17 cellular contexts compared by ENCODE assay signal in the genomic region with DNA sequence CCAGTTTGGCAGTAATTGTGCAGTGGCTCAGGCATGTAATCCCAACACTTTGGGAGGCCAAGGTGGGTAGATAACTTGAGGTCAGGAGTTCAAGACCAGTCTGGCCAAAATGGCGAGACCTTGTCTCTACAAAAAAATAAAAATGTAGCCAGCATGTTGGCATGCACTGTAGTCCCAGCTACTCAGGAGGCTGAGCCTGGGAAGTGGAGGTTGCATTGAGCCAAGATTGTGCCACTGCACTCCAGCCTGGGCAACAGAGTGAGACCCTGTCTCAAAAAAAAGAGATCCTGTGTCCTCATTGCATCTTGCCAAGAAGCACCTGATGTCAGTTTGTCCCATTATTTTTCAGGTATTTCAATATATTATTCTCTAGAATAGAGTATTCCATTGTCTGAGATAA.
A peak's percentile ranks its signal among the peaks of the same experiment; 100 is the strongest.
DNase-seq lines count a peak whose midpoint lies in the region; ATAC-seq and TF ChIP-seq lines count a peak whose summit lies in the region.
"Had no signal": no experiment of that assay in that cellular context is flagged by ENCODE, and none has a peak within 500 bp of the region (broad histone marks: within the 10 kb centered on the region; RNA-seq: fewer than 3 reads in every experiment).

No MANE protein-coding gene starts in this region.

- H3K36me3 Mint-ChIP-seq in activated CD8-positive, alpha-beta T cell treated with anti-CD3 and anti-CD28 coated beads, Interleukin-2, amount 10 ng/mL, durations not matched to agents 7 days and 5 days (ENCODE audit: low read depth): peaks cover 60% of the 10 kb centered on the region
- peaks cover 26% of the 10 kb centered on the region for H3K36me3 Mint-ChIP-seq in activated CD8-positive, alpha-beta T cell treated with anti-CD3 and anti-CD28 coated beads for 36 hours (ENCODE audit: low read depth)

- H3K79me2 ChIP-seq in PC-9 (ENCODE audit: low read depth): no peaks in the 10 kb centered on the region; the same call in 1 of the 2 replicates

- H3K9me3 Mint-ChIP-seq in activated CD8-positive, alpha-beta T cell treated with anti-CD3 and anti-CD28 coated beads, Interleukin-2, amount 10 ng/mL, durations not matched to agents 7 days and 5 days (ENCODE audit: insufficient read depth): peaks cover 7% of the 10 kb centered on the region
- no peaks in the 10 kb centered on the region for H3K9me3 Mint-ChIP-seq in activated CD8-positive, alpha-beta T cell treated with anti-CD3 and anti-CD28 coated beads for 36 hours
- H3K9me3 Mint-ChIP-seq: activated naive CD8-positive, alpha-beta T cell treated with anti-CD3 and anti-CD28 coated beads, Interleukin-2, amount 10 ng/mL, durations not matched to agents 7 days and 5 days; activated T-cell treated with anti-CD3 and anti-CD28 coated beads, Interleukin-2, amount 50 U/mL, for 24 hours; brain had no signal

- H3K4me3 Mint-ChIP-seq in activated CD8-positive, alpha-beta T cell treated with anti-CD3 and anti-CD28 coated beads, Interleukin-2, amount 10 ng/mL, durations not matched to agents 7 days and 5 days: no peak overlapping the region
- no peak overlapping the region for H3K4me3 Mint-ChIP-seq in activated CD8-positive, alpha-beta T cell treated with anti-CD3 and anti-CD28 coated beads for 36 hours
- H3K4me3 Mint-ChIP-seq: activated naive CD8-positive, alpha-beta T cell treated with anti-CD3 and anti-CD28 coated beads, Interleukin-2, amount 10 ng/mL, durations not matched to agents 7 days and 5 days; activated T-cell treated with anti-CD3 and anti-CD28 coated beads, Interleukin-2, amount 50 U/mL, for 24 hours; brain had no signal

- H3K27ac ChIP-seq in PC-9 (peak overlapping the region; percentile 36; the same call in 1 of the 2 replicates), brain microvascular endothelial cell (peak overlapping the region; percentile 49), substantia nigra (ENCODE audit: low read depth, low read length, poor library complexity, severe bottlenecking) (peak overlapping the region; percentile 21)
- H3K27ac ChIP-seq: HL-60 had no signal

- in situ Hi-C loops in brain microvascular endothelial cell (cut with HindIII; ENCODE audit: low pct_ligation_motif_present, low sequenced_read_pairs): no loop called here

- DNase-seq in activated CD8-positive, alpha-beta T cell treated with anti-CD3 and anti-CD28 coated beads, Interleukin-2, amount 10 ng/mL, durations not matched to agents 7 days and 5 days: no peak
- DNase-seq in activated CD8-positive, alpha-beta T cell treated with anti-CD3 and anti-CD28 coated beads for 36 hours: no peak
- DNase-seq in PC-9: no peak
- no peak for DNase-seq in brain microvascular endothelial cell
- DNase-seq in substantia nigra (lab: John Stamatoyannopoulos, UW): no peak
- no peak for DNase-seq in middle frontal gyrus (ENCODE audit: extremely low spot score, low spot score)
- no peak for DNase-seq in islet precursor cell
- no peak for DNase-seq in C1 segment of cervical spinal cord (lab: John Stamatoyannopoulos, UW)
- DNase-seq: activated CD4-positive, alpha-beta T cell treated with anti-CD3 and anti-CD28 coated beads, Interleukin-2, amount 50 U/mL, for 4 hours; activated naive CD8-positive, alpha-beta T cell treated with anti-CD3 and anti-CD28 coated beads, Interleukin-2, amount 10 ng/mL, durations not matched to agents 7 days and 5 days; activated T-cell treated with anti-CD3 and anti-CD28 coated beads, Interleukin-2, amount 50 U/mL, for 24 hours; NCI-H526; stimulated activated CD4-positive, alpha-beta T cell treated with anti-CD3 and anti-CD28 coated beads, Interleukin-4, amount 100 ng/mL, for 1 hour; stomach had no signal

- H3K4me2 ChIP-seq in PC-9: no peak overlapping the region

- H3K4me3 ChIP-seq in PC-9: no peak overlapping the region
- no peak overlapping the region for H3K4me3 ChIP-seq in brain microvascular endothelial cell (ENCODE audit: low read depth, low read length)
- H3K4me3 ChIP-seq: BLaER1 treated with 17β-estradiol and CSF1 and Interleukin-3, amounts not matched to agents 10 nM and 100 nM; stomach had no signal

- H3K27me3 ChIP-seq in PC-9 (ENCODE audit: insufficient read depth, low read depth) (no peaks in the 10 kb centered on the region), brain microvascular endothelial cell (replicated peaks) (no peaks in the 10 kb centered on the region)
- H3K27me3 ChIP-seq: BLaER1 treated with 17β-estradiol and CSF1 and Interleukin-3, amounts not matched to agents 10 nM and 100 nM; stomach had no signal

- H3K27me3 Mint-ChIP-seq in activated CD8-positive, alpha-beta T cell treated with anti-CD3 and anti-CD28 coated beads, Interleukin-2, amount 10 ng/mL, durations not matched to agents 7 days and 5 days (ENCODE audit: low read depth): no peaks in the 10 kb centered on the region
- no peaks in the 10 kb centered on the region for H3K27me3 Mint-ChIP-seq in activated CD8-positive, alpha-beta T cell treated with anti-CD3 and anti-CD28 coated beads for 36 hours
- H3K27me3 Mint-ChIP-seq: activated naive CD8-positive, alpha-beta T cell treated with anti-CD3 and anti-CD28 coated beads, Interleukin-2, amount 10 ng/mL, durations not matched to agents 7 days and 5 days; activated T-cell treated with anti-CD3 and anti-CD28 coated beads, Interleukin-2, amount 50 U/mL, for 24 hours; brain had no signal

- no TSS peak for BruUV-seq in PC-9 (replicated peaks; lab: Mats Ljungman, UMichigan)

- no peak for ATAC-seq in activated CD8-positive, alpha-beta T cell treated with anti-CD3 and anti-CD28 coated beads, Interleukin-2, amount 10 ng/mL, durations not matched to agents 7 days and 5 days
- no peak for ATAC-seq in activated CD8-positive, alpha-beta T cell treated with anti-CD3 and anti-CD28 coated beads for 36 hours

- H2AFZ ChIP-seq in PC-9: no peak overlapping the region

- POLR2A ChIA-PET in activated CD8-positive, alpha-beta T cell treated with anti-CD3 and anti-CD28 coated beads, Interleukin-2, amount 10 ng/mL, durations not matched to agents 7 days and 5 days (lab: Charles Lee): interaction anchor here (1.1 to 1.6 kb wide), 2 partner anchors 16 to 61 kb away, joined by 3 to 6 read pairs; no protein-coding TSS in a partner anchor
- POLR2A ChIA-PET in activated CD8-positive, alpha-beta T cell treated with anti-CD3 and anti-CD28 coated beads for 36 hours (lab: Charles Lee): interaction anchor here (1.3 kb wide), 1 partner anchor 18 kb away, joined by 5 read pairs; no protein-coding TSS in a partner anchor
- POLR2A ChIA-PET in PC-9 (lab: Charles Lee; ENCODE audit: unreplicated experiment): no interaction called here

- H3K36me3 ChIP-seq in PC-9 (ENCODE audit: low read depth) (no peaks in the 10 kb centered on the region), brain microvascular endothelial cell (replicated peaks) (no peaks in the 10 kb centered on the region)

- no peak for TF ChIP-seq CTCF in activated CD8-positive, alpha-beta T cell treated with anti-CD3 and anti-CD28 coated beads for 36 hours (IDR thresholded peaks at IDR 0.05)
- TF ChIP-seq CTCF in PC-9 (conservative IDR thresholded peaks at IDR 0.05) (no peak), brain microvascular endothelial cell (IDR thresholded peaks at IDR 0.05; ENCODE audit: low read depth, low read length, missing control alignments) (no peak)

- no peaks in the 10 kb centered on the region for H3K9me2 ChIP-seq in PC-9 (ENCODE audit: insufficient read depth)

- H3F3A ChIP-seq in PC-9 (ENCODE audit: insufficient read depth, low read depth): peaks cover 24% of the 10 kb centered on the region

- CTCF ChIA-PET in activated CD8-positive, alpha-beta T cell treated with anti-CD3 and anti-CD28 coated beads, Interleukin-2, amount 10 ng/mL, durations not matched to agents 7 days and 5 days (lab: Charles Lee): no interaction called here
- CTCF ChIA-PET in activated CD8-positive, alpha-beta T cell treated with anti-CD3 and anti-CD28 coated beads for 36 hours (lab: Charles Lee): no interaction called here
- CTCF ChIA-PET in PC-9 (lab: Charles Lee): interaction anchor here (0.5 kb wide), 1 partner anchor 395 kb away, joined by 3 read pairs; no protein-coding TSS in a partner anchor

- intact Hi-C loops in activated CD8-positive, alpha-beta T cell treated with anti-CD3 and anti-CD28 coated beads for 36 hours (cut with micrococcal nuclease): no loop called here
- intact Hi-C loops in PC-9 (cut with micrococcal nuclease; ENCODE audit: unreplicated experiment): no loop called here

- peaks cover 19% of the 10 kb centered on the region for H3K4me1 ChIP-seq in PC-9 (replicated peaks; ENCODE audit: insufficient read depth)

- H3K27ac Mint-ChIP-seq in activated CD8-positive, alpha-beta T cell treated with anti-CD3 and anti-CD28 coated beads, Interleukin-2, amount 10 ng/mL, durations not matched to agents 7 days and 5 days: peak overlapping the region; percentile 17
- no peak overlapping the region for H3K27ac Mint-ChIP-seq in activated CD8-positive, alpha-beta T cell treated with anti-CD3 and anti-CD28 coated beads for 36 hours
- H3K27ac Mint-ChIP-seq: activated naive CD8-positive, alpha-beta T cell treated with anti-CD3 and anti-CD28 coated beads, Interleukin-2, amount 10 ng/mL, durations not matched to agents 7 days and 5 days had no signal

- H3K4me1 Mint-ChIP-seq in activated CD8-positive, alpha-beta T cell treated with anti-CD3 and anti-CD28 coated beads, Interleukin-2, amount 10 ng/mL, durations not matched to agents 7 days and 5 days (ENCODE audit: low read depth): peaks cover 63% of the 10 kb centered on the region
- peaks cover 64% of the 10 kb centered on the region for H3K4me1 Mint-ChIP-seq in activated CD8-positive, alpha-beta T cell treated with anti-CD3 and anti-CD28 coated beads for 36 hours (ENCODE audit: low read depth)
- H3K4me1 Mint-ChIP-seq: brain had no signal

- H4K20me1 ChIP-seq in PC-9 (ENCODE audit: insufficient read depth): no peaks in the 10 kb centered on the region

- no peaks in the 10 kb centered on the region for H3K9me3 ChIP-seq in PC-9 (ENCODE audit: insufficient read depth, low read depth)
- H3K9me3 ChIP-seq: BLaER1 treated with 17β-estradiol and CSF1 and Interleukin-3, amounts not matched to agents 10 nM and 100 nM; stomach had no signal
